ENCODE assay signal across 8 cellular contexts in the genomic region with DNA sequence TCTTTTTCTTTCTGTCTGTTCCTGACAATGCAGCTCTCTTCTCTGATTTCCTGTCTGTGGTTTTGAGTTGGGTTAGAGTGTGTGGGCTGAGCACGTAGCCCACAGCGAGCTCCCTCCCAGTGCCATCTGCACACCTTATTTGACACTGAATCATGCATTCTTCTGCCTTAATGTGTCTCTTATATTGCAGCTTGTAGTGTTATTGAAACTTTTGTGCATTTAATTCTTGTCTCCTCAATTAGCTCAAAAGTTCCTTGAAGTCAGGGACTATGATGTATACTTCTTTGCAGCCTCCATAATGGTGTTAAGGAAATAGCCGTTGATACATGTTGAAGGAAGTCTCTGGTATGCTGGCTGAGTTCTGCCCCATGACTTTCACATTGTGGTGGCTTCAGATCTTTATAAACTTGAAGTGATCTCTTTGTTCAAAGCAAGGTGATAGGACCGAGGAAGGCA.
DNase-seq lines count a peak whose midpoint lies in the region; ATAC-seq lines count a peak whose summit lies in the region.

No MANE protein-coding gene starts in this region.

- POLR2A ChIA-PET in activated CD4-positive, alpha-beta T cell treated with anti-CD3 and anti-CD28 coated beads for 36 hours (lab: Charles Lee), result interaction anchor here (0.6 kb wide), 1 partner anchor 191 kb away, joined by 3 read pairs; no protein-coding TSS in a partner anchor

- DNase-seq in activated CD4-positive, alpha-beta T cell treated with anti-CD3 and anti-CD28 coated beads for 36 hours, result peak; percentile 69
- no peak for DNase-seq in activated CD4-positive, alpha-beta T cell treated with anti-CD3 and anti-CD28 coated beads for 1 hour
- DNase-seq in activated T-cell treated with anti-CD3 and anti-CD28 coated beads for 4 hours (peak; percentile 7), epidermal melanocyte (ENCODE audit: insufficient read length, low spot score) (no peak), G401 (ENCODE audit: low spot score) (no peak), anterior cingulate cortex (lab: John Stamatoyannopoulos, UW) (no peak)
- DNase-seq in stimulated activated CD4-positive, alpha-beta T cell treated with anti-CD3 and anti-CD28 coated beads, Interleukin-2, amount 100 ng/mL, for 48 hours, result peak; percentile 2 to 11

- in situ Hi-C loops in G401 (cut with HindIII; ENCODE audit: low sequenced_read_pairs), result no loop called here

- no peaks in the 10 kb centered on the region for H3K9me3 Mint-ChIP-seq in activated CD4-positive, alpha-beta T cell treated with anti-CD3 and anti-CD28 coated beads for 36 hours (ENCODE audit: low read depth)

- peak overlapping the region; percentile 83 for H3K27ac Mint-ChIP-seq in activated CD4-positive, alpha-beta T cell treated with anti-CD3 and anti-CD28 coated beads for 36 hours

- intact Hi-C loops in activated CD4-positive, alpha-beta T cell treated with anti-CD3 and anti-CD28 coated beads for 36 hours (cut with DNase I, micrococcal nuclease), result no loop called here

- H3K27me3 Mint-ChIP-seq in activated CD4-positive, alpha-beta T cell treated with anti-CD3 and anti-CD28 coated beads for 36 hours, result no peaks in the 10 kb centered on the region

- H3K4me3 Mint-ChIP-seq in activated CD4-positive, alpha-beta T cell treated with anti-CD3 and anti-CD28 coated beads for 36 hours, result peak overlapping the region; percentile 45

- H3K36me3 Mint-ChIP-seq in activated CD4-positive, alpha-beta T cell treated with anti-CD3 and anti-CD28 coated beads for 36 hours (ENCODE audit: low read depth), result no peaks in the 10 kb centered on the region

- peak; percentile 80 for ATAC-seq in activated CD4-positive, alpha-beta T cell treated with anti-CD3 and anti-CD28 coated beads for 36 hours
- peak; percentile 63 for ATAC-seq in HG03196 (IDR thresholded peaks at IDR 0.05; ENCODE audit: unreplicated experiment)

- CTCF ChIA-PET in activated CD4-positive, alpha-beta T cell treated with anti-CD3 and anti-CD28 coated beads for 36 hours (lab: Charles Lee), result interaction anchor here (0.8 kb wide), 1 partner anchor 486 kb away, joined by 3 read pairs; no protein-coding TSS in a partner anchor

- H3K4me1 Mint-ChIP-seq in activated CD4-positive, alpha-beta T cell treated with anti-CD3 and anti-CD28 coated beads for 36 hours, result peaks cover 56% of the 10 kb centered on the region

Comparison
In these comparisons a context has a peak if more than half of its experiments do, and no peak if none do; other contexts are left out.
1. DNase-seq: peak in activated CD4-positive, alpha-beta T cell treated with anti-CD3 and anti-CD28 coated beads for 36 hours (single experiment), activated T-cell treated with anti-CD3 and anti-CD28 coated beads for 4 hours (single experiment) and stimulated activated CD4-positive, alpha-beta T cell treated with anti-CD3 and anti-CD28 coated beads, Interleukin-2, amount 100 ng/mL, for 48 hours (2 of 2); none in activated CD4-positive, alpha-beta T cell treated with anti-CD3 and anti-CD28 coated beads for 1 hour (single experiment), epidermal melanocyte (single experiment), G401 (single experiment) and anterior cingulate cortex (0 of 58).